16 cellular contexts compared by ENCODE assay signal in the genomic region with DNA sequence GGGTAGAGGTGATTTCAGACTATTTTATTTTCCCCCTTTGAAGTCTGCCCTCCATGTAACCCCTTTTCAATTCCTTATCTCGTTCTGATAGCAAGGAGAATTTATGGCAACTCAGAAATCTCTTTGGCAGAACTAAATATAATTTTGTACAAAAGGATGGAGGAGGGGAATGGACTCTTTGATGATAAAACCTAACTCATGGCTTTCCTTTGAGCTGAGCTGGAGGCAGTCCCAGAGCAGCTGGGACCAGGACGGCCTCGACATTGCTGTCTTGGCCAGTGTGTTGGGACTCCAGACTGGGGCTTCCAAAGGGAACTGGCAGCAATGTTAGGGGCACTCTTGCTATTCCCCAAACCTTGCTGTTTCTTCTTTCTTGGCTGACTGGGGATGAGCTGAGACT. TPM values are rescaled to one million over a fixed set of nuclear protein-coding genes. Genes with fewer than 3 reads are reported as not detected.
A peak's percentile ranks its signal among the peaks of the same experiment; 100 is the strongest.
DNase-seq lines count a peak whose midpoint lies in the region; ATAC-seq and TF ChIP-seq lines count a peak whose summit lies in the region.
"Had no signal": no experiment of that assay in that cellular context is flagged by ENCODE, and none has a peak within 500 bp of the region (broad histone marks: within the 10 kb centered on the region; RNA-seq: fewer than 3 reads in every experiment).

No MANE protein-coding gene starts in this region.

- H3K9me3 ChIP-seq in BLaER1 treated with 17β-estradiol and CSF1 and Interleukin-3, amounts not matched to agents 10 nM and 100 nM (replicated peaks in 1 of 11) = peaks cover 0 to 10% (median 0%) of the 10 kb centered on the region in 11 experiments; a peak in 5 of 22 replicates
- H3K9me3 ChIP-seq in heart left ventricle (no peaks in the 10 kb centered on the region), stomach (no peaks in the 10 kb centered on the region)

- peak overlapping the region; percentile 10 to 79 (median 50); a peak in 15 of 22 replicates for H3K4me2 ChIP-seq in BLaER1 treated with 17β-estradiol and CSF1 and Interleukin-3, amounts not matched to agents 10 nM and 100 nM

- H3K4me3 ChIP-seq in BLaER1 treated with 17β-estradiol and CSF1 and Interleukin-3, amounts not matched to agents 10 nM and 100 nM = no peak overlapping the region
- H3K4me3 ChIP-seq in heart left ventricle (no peak overlapping the region), stomach (no peak overlapping the region)

- H3K27me3 ChIP-seq in BLaER1 treated with 17β-estradiol and CSF1 and Interleukin-3, amounts not matched to agents 10 nM and 100 nM = no peaks in the 10 kb centered on the region
- no peaks in the 10 kb centered on the region for H3K27me3 ChIP-seq in heart left ventricle
- no peaks in the 10 kb centered on the region for H3K27me3 ChIP-seq in stomach

- no peak for TF ChIP-seq EP300 in stomach (IDR thresholded peaks at IDR 0.05)

- no peaks in the 10 kb centered on the region for H4K20me1 ChIP-seq in BLaER1 treated with 17β-estradiol and CSF1 and Interleukin-3, amounts not matched to agents 10 nM and 100 nM

- H3K4me1 Mint-ChIP-seq in activated T-helper 1 cell treated with anti-CD3 and anti-CD28 coated beads, Interleukin-12 subunit alpha, Interleukin-12 subunit beta, Interleukin-2, Interleukin-4 antibody, amounts not matched to agents 30 ng/mL and 10 ng/mL and 1 ng/mL, durations not matched to agents 14 hours and 24 hours and 36 hours (ENCODE audit: low read depth) = peaks cover 42% of the 10 kb centered on the region
- H3K4me1 Mint-ChIP-seq: H9, IgD-negative memory B cell had no signal

- peak overlapping the region; percentile 65 for H3K27ac Mint-ChIP-seq in activated T-helper 1 cell treated with anti-CD3 and anti-CD28 coated beads, Interleukin-12 subunit alpha, Interleukin-12 subunit beta, Interleukin-2, Interleukin-4 antibody, amounts not matched to agents 30 ng/mL and 10 ng/mL and 1 ng/mL, durations not matched to agents 14 hours and 24 hours and 36 hours
- H3K27ac Mint-ChIP-seq: CD4-positive, alpha-beta T cell; H9 had no signal

- peaks cover 2% of the 10 kb centered on the region for H3K36me3 Mint-ChIP-seq in activated T-helper 1 cell treated with anti-CD3 and anti-CD28 coated beads, Interleukin-12 subunit alpha, Interleukin-12 subunit beta, Interleukin-2, Interleukin-4 antibody, amounts not matched to agents 30 ng/mL and 10 ng/mL and 1 ng/mL, durations not matched to agents 14 hours and 24 hours and 36 hours (ENCODE audit: low read depth)
- H3K36me3 Mint-ChIP-seq: IgD-negative memory B cell had no signal

- H3K27me3 Mint-ChIP-seq in activated T-helper 1 cell treated with anti-CD3 and anti-CD28 coated beads, Interleukin-12 subunit alpha, Interleukin-12 subunit beta, Interleukin-2, Interleukin-4 antibody, amounts not matched to agents 30 ng/mL and 10 ng/mL and 1 ng/mL, durations not matched to agents 14 hours and 24 hours and 36 hours (ENCODE audit: insufficient read depth) = peaks cover 3% of the 10 kb centered on the region
- H3K27me3 Mint-ChIP-seq: CD4-positive, alpha-beta T cell had no signal

- H3K27ac ChIP-seq in BLaER1 treated with 17β-estradiol and CSF1 and Interleukin-3, amounts not matched to agents 10 nM and 100 nM = no peak overlapping the region
- H3K27ac ChIP-seq in heart left ventricle (peak overlapping the region in 4 of 12 donors; percentile 32 to 72 (median 52)), stomach (peak overlapping the region; percentile 47 to 77 (median 72))

- no peak overlapping the region for H3K9ac ChIP-seq in BLaER1 treated with 17β-estradiol and CSF1 and Interleukin-3, amounts not matched to agents 10 nM and 100 nM

- no peak for TF ChIP-seq CTCF in heart left ventricle (IDR thresholded peaks at IDR 0.05)
- no peak for TF ChIP-seq CTCF in stomach (IDR thresholded peaks at IDR 0.05)

- 30 to 38% (median 36%) methylated on average over 3 of the region's 3 CpGs for WGBS in heart left ventricle, 4 donors
- 24 to 43% (median 33%) methylated on average over 3 of the region's 3 CpGs for WGBS in stomach, 5 donors

- TF ChIP-seq POLR2A in heart left ventricle (IDR thresholded peaks at IDR 0.05) = no peak
- no peak for TF ChIP-seq POLR2A in stomach (IDR thresholded peaks at IDR 0.05)

- ATAC-seq in heart left ventricle = peak in 3 of 4 donors; percentile 27 to 47 (median 37)

- peaks cover 39 to 74% (median 58%) of the 10 kb centered on the region in 10 experiments for H3K4me1 ChIP-seq in BLaER1 treated with 17β-estradiol and CSF1 and Interleukin-3, amounts not matched to agents 10 nM and 100 nM
- H3K4me1 ChIP-seq in heart left ventricle (peaks cover 0 to 24% (median 4%) of the 10 kb centered on the region in 12 donors), stomach (peaks cover 21 to 57% (median 39%) of the 10 kb centered on the region in 4 donors)

- H3K4me3 Mint-ChIP-seq in activated T-helper 1 cell treated with anti-CD3 and anti-CD28 coated beads, Interleukin-12 subunit alpha, Interleukin-12 subunit beta, Interleukin-2, Interleukin-4 antibody, amounts not matched to agents 30 ng/mL and 10 ng/mL and 1 ng/mL, durations not matched to agents 14 hours and 24 hours and 36 hours = no peak overlapping the region
- H3K4me3 Mint-ChIP-seq: CD4-positive, alpha-beta T cell; H9; IgD-negative memory B cell had no signal

- intact Hi-C loops in activated T-helper 1 cell treated with anti-CD3 and anti-CD28 coated beads, Interleukin-12 subunit alpha, Interleukin-12 subunit beta, Interleukin-2, Interleukin-4 antibody, amounts not matched to agents 30 ng/mL and 10 ng/mL and 1 ng/mL, durations not matched to agents 14 hours and 24 hours and 36 hours (cut with micrococcal nuclease) = no loop called here
- intact Hi-C loops in heart left ventricle (cut with DNase I) = no loop called here
- intact Hi-C loops in stomach (cut with DNase I; ENCODE audit: low total_unique reads) = no loop called here
- intact Hi-C loops in posterior vena cava (cut with DNase I) = no loop called here

- H3K9me3 Mint-ChIP-seq in activated T-helper 1 cell treated with anti-CD3 and anti-CD28 coated beads, Interleukin-12 subunit alpha, Interleukin-12 subunit beta, Interleukin-2, Interleukin-4 antibody, amounts not matched to agents 30 ng/mL and 10 ng/mL and 1 ng/mL, durations not matched to agents 14 hours and 24 hours and 36 hours = no peaks in the 10 kb centered on the region
- H3K9me3 Mint-ChIP-seq: CD4-positive, alpha-beta T cell; IgD-negative memory B cell had no signal

- DNase-seq in activated T-helper 1 cell treated with anti-CD3 and anti-CD28 coated beads, Interleukin-12 subunit alpha, Interleukin-12 subunit beta, Interleukin-2, Interleukin-4 antibody, amounts not matched to agents 30 ng/mL and 10 ng/mL and 1 ng/mL, durations not matched to agents 14 hours and 24 hours and 36 hours (ENCODE audit: low spot score) = no peak
- DNase-seq in heart left ventricle (no peak), stomach (peak; percentile 78), posterior vena cava (ENCODE audit: low spot score) (no peak), anterior cingulate cortex (lab: John Stamatoyannopoulos, UW) (no peak), hepatic stellate cell (ENCODE audit: low spot score) (no peak)
- DNase-seq: ACHN; CD4-positive, alpha-beta T cell; DMS79; H9; NCI-H1105; NCI-H1694 treated with DMSO at 0.1 percent for 48 hours; NCI-H526 treated with DMSO at 0.1 percent for 48 hours; SHP77 treated with DMSO at 0.1 percent for 48 hours had no signal

- no peaks in the 10 kb centered on the region for H3K36me3 ChIP-seq in BLaER1 treated with 17β-estradiol and CSF1 and Interleukin-3, amounts not matched to agents 10 nM and 100 nM
- no peaks in the 10 kb centered on the region for H3K36me3 ChIP-seq in heart left ventricle
- no peaks in the 10 kb centered on the region for H3K36me3 ChIP-seq in stomach

RNA-seq across cellular contexts. Expression of a gene that starts 47.7 kb away (rescaled TPM):
- total RNA-seq in activated T-helper 1 cell treated with anti-CD3 and anti-CD28 coated beads, Interleukin-12 subunit alpha, Interleukin-12 subunit beta, Interleukin-2, Interleukin-4 antibody, amounts not matched to agents 30 ng/mL and 10 ng/mL and 1 ng/mL, durations not matched to agents 14 hours and 24 hours and 36 hours = 0.70 and 1.6 TPM in 2 replicates
- total RNA-seq in heart left ventricle (1 to 10 TPM in 2 of 9 donors, under 1 TPM in 4, not detected in 3; 0.44 to 2.3 (median 0.65) TPM), stomach (1 to 10 TPM in 2 of 5 donors, not detected in 3; 4.0 to 6.5 TPM), posterior vena cava (1 to 10 TPM in 1 of 2 donors, under 1 TPM in 1; 0.19 to 3.6 TPM)
- polyA plus RNA-seq in heart left ventricle (under 1 TPM in 1 of 2 donors, not detected in 1; 0.53 TPM), stomach (1 to 10 TPM in 1 of 3 donors, under 1 TPM in 2; 0.28 to 1.1 (median 0.50) TPM)
- total RNA-seq: H9 had no signal

RNA-seq across cellular contexts. Expression of a gene that starts 57.3 kb away (rescaled TPM):
- total RNA-seq in activated T-helper 1 cell treated with anti-CD3 and anti-CD28 coated beads, Interleukin-12 subunit alpha, Interleukin-12 subunit beta, Interleukin-2, Interleukin-4 antibody, amounts not matched to agents 30 ng/mL and 10 ng/mL and 1 ng/mL, durations not matched to agents 14 hours and 24 hours and 36 hours = 249 and 257 TPM in 2 replicates
- total RNA-seq in heart left ventricle (10 to 100 TPM in 1 of 9 donors, 1 to 10 TPM in 5, under 1 TPM in 3; 0.65 to 23.4 (median 1.9) TPM), stomach (100 to 1,000 TPM in 2 of 5 donors, 10 to 100 TPM in 3; 35.3 to 146 (median 73.5) TPM), posterior vena cava (10 to 100 TPM in 1 of 2 donors, 1 to 10 TPM in 1; 5.8 to 10.5 TPM)
- polyA plus RNA-seq in heart left ventricle (1 to 10 TPM in 1 of 2 donors, under 1 TPM in 1; 0.99 to 1.6 TPM), stomach (10 to 100 TPM; 19.9 to 23.8 (median 19.9) TPM)

Comparison
In these comparisons a context has a peak if more than half of its experiments do, and no peak if none do; other contexts are left out.
1. H3K27ac ChIP-seq: peak in stomach (5 of 5); none in BLaER1 treated with 17β-estradiol and CSF1 and Interleukin-3, amounts not matched to agents 10 nM and 100 nM (0 of 11).